1 cellular context compared by ENCODE assay signal in genomic region chr17:4837471-4838305, GRCh38.
TF ChIP-seq lines count a peak whose summit lies in the region.

No MANE protein-coding gene starts in this region.

TF ChIP-seq in HEK293, 187 proteins besides CTCF, POLR2A, EP300 and RAD21 (continued from another document):
- TF ChIP-seq ZNF280D (tag by site-specific recombination; IDR thresholded peaks at IDR 0.05) = no peak
- TF ChIP-seq SCRT2 (tag by site-specific recombination; IDR thresholded peaks at IDR 0.05) = peak; percentile 90
- peak; percentile 63; the same call in 1 of the 2 replicates for TF ChIP-seq SCRT1 (tag by site-specific recombination; IDR thresholded peaks at IDR 0.05; ENCODE audit: borderline replicate concordance)
- TF ChIP-seq KLF17 (tag by site-specific recombination; IDR thresholded peaks at IDR 0.05) = no peak
- TF ChIP-seq ZNF837 (tag by site-specific recombination; IDR thresholded peaks at IDR 0.05) = no peak
- no peak for TF ChIP-seq GFI1B (tag by site-specific recombination; IDR thresholded peaks at IDR 0.05)
- TF ChIP-seq ZNF529 (tag by site-specific recombination; IDR thresholded peaks at IDR 0.05; ENCODE audit: insufficient replicate concordance) = no peak
- TF ChIP-seq ZNF510 (tag by site-specific recombination; IDR thresholded peaks at IDR 0.05; ENCODE audit: insufficient replicate concordance) = no peak
- TF ChIP-seq ZBTB17 (tag by site-specific recombination; IDR thresholded peaks at IDR 0.05) = peak; percentile 70
